ENCODE assay signal across 1 cellular context in genomic region chr7:141700291-141700847, GRCh38.
TF ChIP-seq lines count a peak whose summit lies in the region.

No MANE protein-coding gene starts in this region.

TF ChIP-seq in IMR-90, 13 proteins besides CTCF, POLR2A, EP300 and RAD21 (continued from another document):
- no peak for TF ChIP-seq USF2 (IDR thresholded peaks at IDR 0.05; ENCODE audit: low read depth, low read length)
- no peak for TF ChIP-seq MAZ (IDR thresholded peaks at IDR 0.05; ENCODE audit: borderline replicate concordance, low read depth, low read length)
- TF ChIP-seq CEBPB (IDR thresholded peaks at IDR 0.05; ENCODE audit: low read depth, low read length): no peak
- TF ChIP-seq NFE2L2 (IDR thresholded peaks at IDR 0.05; ENCODE audit: low read depth, low read length): no peak
- no peak for TF ChIP-seq BHLHE40 (IDR thresholded peaks at IDR 0.05; ENCODE audit: low read depth, low read length)
- no peak for TF ChIP-seq ELK1 (IDR thresholded peaks at IDR 0.05; ENCODE audit: borderline replicate concordance, low read depth, low read length)
- TF ChIP-seq SMC3 (IDR thresholded peaks at IDR 0.05; ENCODE audit: low read depth, low read length): no peak
